In the genomic region with DNA sequence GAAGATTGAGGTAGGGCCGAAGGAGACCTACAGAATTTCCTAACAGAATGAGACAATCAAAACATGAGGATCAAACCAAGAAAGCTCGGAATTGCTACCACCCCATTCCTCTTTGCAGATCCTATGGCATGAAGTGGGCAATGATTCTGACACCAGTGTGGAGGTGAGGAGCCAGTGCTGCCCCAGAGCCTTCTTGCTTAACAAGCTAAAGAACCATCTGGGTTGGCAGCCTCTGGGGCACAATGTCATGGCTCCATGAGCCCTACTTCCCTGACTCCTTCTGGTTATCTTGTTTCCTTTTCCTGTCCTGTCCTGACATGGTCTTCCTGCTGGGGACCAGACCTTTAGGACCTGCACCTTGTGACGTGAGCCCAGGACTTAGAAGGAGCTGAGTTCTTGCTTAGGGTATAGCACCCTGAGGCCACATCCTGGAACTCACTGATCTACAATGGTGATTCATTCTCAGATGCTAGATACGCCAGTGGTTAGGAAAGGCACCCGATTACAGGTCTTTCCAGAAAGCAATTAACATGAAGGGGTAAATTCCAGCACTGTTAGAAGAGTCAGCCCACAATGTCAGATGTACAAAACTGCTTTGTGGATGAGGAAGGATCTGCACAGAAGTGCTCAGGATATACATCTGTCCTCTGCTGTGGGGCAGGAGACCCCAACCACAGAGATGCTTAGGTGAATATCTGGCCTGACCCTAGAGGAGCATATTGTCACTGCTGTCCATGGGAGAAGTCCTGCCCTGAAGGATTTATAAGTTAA, we compare ENCODE assay signal across 8 cellular contexts.
DNase-seq lines count a peak whose midpoint lies in the region; ATAC-seq, FAIRE-seq and TF ChIP-seq lines count a peak whose summit lies in the region.

No MANE protein-coding gene starts in this region.

- ATAC-seq in GM18505 (IDR thresholded peaks at IDR 0.05; ENCODE audit: unreplicated experiment) (no peak), HG03159 (IDR thresholded peaks at IDR 0.05; ENCODE audit: unreplicated experiment) (no peak), HG03139 (IDR thresholded peaks at IDR 0.05; ENCODE audit: unreplicated experiment) (no peak)

- H3K18ac ChIP-seq in H1 (ENCODE audit: extremely low read depth, low read length), result no peak overlapping the region

- no peak for TF ChIP-seq RAD21 in H1 (IDR thresholded peaks at IDR 0.05 in 1 of 2, conservative IDR thresholded peaks at IDR 0.05 in 1 of 2; ENCODE audit: low read depth in 2 of 2, low read length in 2 of 2)

- H3K4me1 ChIP-seq in H1 (replicated peaks in 1 of 4; ENCODE audit: control insufficient read depth in 3 of 4, insufficient read depth in 4 of 4, low read length in 3 of 4), result peaks cover 16 to 34% (median 26%) of the 10 kb centered on the region in 4 experiments

- H3K56ac ChIP-seq in H1 (replicated peaks; ENCODE audit: insufficient read length, low read depth, low read length), result no peak overlapping the region

- in situ Hi-C loops in Caki2 (cut with HindIII; ENCODE audit: low pct_unique_long_range_greater_than_20kb, low sequenced_read_pairs), result no loop called here

- H3K79me2 ChIP-seq in H1 (ENCODE audit: control insufficient read depth in 1 of 2, insufficient read depth in 2 of 2, low read length in 2 of 2), result no peaks in the 10 kb centered on the region

- no peak overlapping the region for H3K27ac ChIP-seq in H1 (ENCODE audit: low read depth, low read length)

- no peak for TF ChIP-seq POLR2A in H1 (IDR thresholded peaks at IDR 0.05; ENCODE audit: control extremely low read depth in 1 of 2, low read depth in 2 of 2, low read length in 2 of 2)
- no peak for TF ChIP-seq POLR2A in GM18505 (IDR thresholded peaks at IDR 0.05; ENCODE audit: borderline replicate concordance, extremely low read depth, insufficient read depth, insufficient read length)

- H3K4me3 Mint-ChIP-seq in T-helper 1 cell treated with Interleukin-12 subunit alpha and Interleukin-12 subunit beta and Interleukin-4 antibody, amounts not matched to agents 30 μg/mL and 1 μg/mL, for 36 hours, result peak overlapping the region; percentile 35

- CTCF ChIA-PET in H1 (lab: Charles Lee; ENCODE audit: partially characterized antibody), result interaction anchor here (1.2 kb wide), 2 partner anchors 9 to 308 kb away, joined by 3 to 4 read pairs; no protein-coding TSS in a partner anchor

- no peak overlapping the region for H2AK5ac ChIP-seq in H1 (ENCODE audit: low read depth, low read length)

- H3K27me3 ChIP-seq in H1 (replicated peaks in 1 of 4; ENCODE audit: control insufficient read depth in 3 of 4, extremely low read depth in 1 of 4, insufficient read depth in 3 of 4, low read length in 3 of 4), result no peaks in the 10 kb centered on the region

- H3K4ac ChIP-seq in H1 (replicated peaks; ENCODE audit: insufficient read length, low read depth, low read length), result no peak overlapping the region

- H2BK5ac ChIP-seq in H1 (ENCODE audit: low read depth, low read length), result no peak overlapping the region

- H3K9ac ChIP-seq in H1 (replicated peaks in 1 of 4; ENCODE audit: extremely low read depth in 1 of 4, low read depth in 3 of 4, low read length in 3 of 4), result no peak overlapping the region

- H3K36me3 ChIP-seq in H1 (ENCODE audit: control insufficient read depth in 2 of 4, insufficient read depth in 4 of 4, low read length in 3 of 4), result no peaks in the 10 kb centered on the region

- POLR2A ChIA-PET in H1 (lab: Charles Lee; ENCODE audit: partially characterized antibody), result no interaction called here

- no peak for TF ChIP-seq EP300 in H1 (IDR thresholded peaks at IDR 0.05; ENCODE audit: borderline replicate concordance in 1 of 2, low read depth in 2 of 2, low read length in 2 of 2)

- peaks cover 3% of the 10 kb centered on the region for H3K36me3 Mint-ChIP-seq in T-helper 1 cell treated with Interleukin-12 subunit alpha and Interleukin-12 subunit beta and Interleukin-4 antibody, amounts not matched to agents 30 μg/mL and 1 μg/mL, for 36 hours (ENCODE audit: low read depth)

- 91% methylated on average over 5 of the region's 5 CpGs; no CpG with 5 or more reads in 1 of the 2 experiments for WGBS in H1 (ENCODE audit: extremely low coverage in 1 of 2, insufficient coverage in 1 of 2, insufficient read length in 1 of 2, insufficient replicate concordance in 2 of 2, low coverage in 1 of 2, low lambda C conversion rate in 2 of 2, missing lambda C conversion rate in 1 of 2), 2 experiments

- H2BK120ac ChIP-seq in H1 (replicated peaks; ENCODE audit: low read depth, low read length), result no peak overlapping the region

- H3K23ac ChIP-seq in H1 (ENCODE audit: insufficient read length), result no peak overlapping the region

- peak overlapping the region; percentile 23; the same call in 1 of the 2 replicates for H2BK12ac ChIP-seq in H1 (ENCODE audit: low read depth, low read length)

- H3K27ac Mint-ChIP-seq in T-helper 1 cell treated with Interleukin-12 subunit alpha and Interleukin-12 subunit beta and Interleukin-4 antibody, amounts not matched to agents 30 μg/mL and 1 μg/mL, for 36 hours, result peak overlapping the region; percentile 91

- H4K5ac ChIP-seq in H1 (ENCODE audit: insufficient read length, low read depth, low read length), result no peak overlapping the region

- no peak overlapping the region for H4K8ac ChIP-seq in H1 (ENCODE audit: extremely low read depth, insufficient read depth, low read length)

- no peaks in the 10 kb centered on the region for H4K20me1 ChIP-seq in H1 (replicated peaks in 1 of 2; ENCODE audit: control insufficient read depth in 1 of 2, insufficient read depth in 2 of 2, low read length in 2 of 2)

- FAIRE-seq in H1 (lab: Jason Lieb, UNC), result no peak

- peaks cover 24% of the 10 kb centered on the region for H3K4me1 Mint-ChIP-seq in T-helper 1 cell treated with Interleukin-12 subunit alpha and Interleukin-12 subunit beta and Interleukin-4 antibody, amounts not matched to agents 30 μg/mL and 1 μg/mL, for 36 hours (ENCODE audit: low read depth)

- no peak overlapping the region for H2BK15ac ChIP-seq in H1 (ENCODE audit: low read length)

- TF ChIP-seq CTCF in H1 (IDR thresholded peaks at IDR 0.05; ENCODE audit: control extremely low read depth in 1 of 3, insufficient read depth in 1 of 3, low read depth in 1 of 3, low read length in 3 of 3), result no peak
- no peak for TF ChIP-seq CTCF in retinal pigment epithelial cell (conservative IDR thresholded peaks at IDR 0.05; ENCODE audit: low read depth, low read length)

- no peak overlapping the region for H3K4me2 ChIP-seq in H1 (ENCODE audit: insufficient read depth in 1 of 2, low read depth in 2 of 2, low read length in 2 of 2)

- H2AFZ ChIP-seq in H1 (ENCODE audit: low read length), result no peak overlapping the region

- H3K27me3 Mint-ChIP-seq in T-helper 1 cell treated with Interleukin-12 subunit alpha and Interleukin-12 subunit beta and Interleukin-4 antibody, amounts not matched to agents 30 μg/mL and 1 μg/mL, for 36 hours (ENCODE audit: low read depth), result no peaks in the 10 kb centered on the region

- H3K23me2 ChIP-seq in H1 (ENCODE audit: low read depth, low read length), result no peaks in the 10 kb centered on the region

- H3K79me1 ChIP-seq in H1 (ENCODE audit: low read depth, low read length), result no peaks in the 10 kb centered on the region

- DNase-seq in Caki2 (ENCODE audit: low read depth), result peak; percentile 42
- no peak for DNase-seq in H1 (ENCODE audit: low read depth in 1 of 2, low spot score in 2 of 2)
- DNase-seq in retinal pigment epithelial cell (ENCODE audit: low read depth), result peak; percentile 93
- no peak for DNase-seq in CD1c-positive myeloid dendritic cell (ENCODE audit: extremely low spot score)

- H2BK20ac ChIP-seq in H1 (ENCODE audit: low read length), result no peak overlapping the region

- no peaks in the 10 kb centered on the region for H3K9me3 Mint-ChIP-seq in T-helper 1 cell treated with Interleukin-12 subunit alpha and Interleukin-12 subunit beta and Interleukin-4 antibody, amounts not matched to agents 30 μg/mL and 1 μg/mL, for 36 hours

- H3K9me3 ChIP-seq in H1 (ENCODE audit: insufficient read depth in 2 of 2, low read depth in 1 of 2, low read length in 1 of 2), result no peaks in the 10 kb centered on the region

- H4K91ac ChIP-seq in H1 (replicated peaks; ENCODE audit: insufficient read length, low read length), result peak overlapping the region; percentile 76

- no peak overlapping the region for H3K14ac ChIP-seq in H1 (ENCODE audit: insufficient read length)

- H3K4me3 ChIP-seq in H1 (ENCODE audit: extremely low read depth in 1 of 4, insufficient read depth in 2 of 4, low read depth in 3 of 4, low read length in 4 of 4) (no peak overlapping the region), retinal pigment epithelial cell (ENCODE audit: low read length) (no peak overlapping the region)

TF ChIP-seq in H1, 55 proteins besides CTCF, POLR2A, EP300 and RAD21:
- TF ChIP-seq RNF2 (IDR thresholded peaks at IDR 0.05; ENCODE audit: borderline replicate concordance, low read depth, low read length, missing control alignments, poor library complexity, severe bottlenecking) (no peak), SP2 (IDR thresholded peaks at IDR 0.05; ENCODE audit: low read length) (no peak), SUZ12 (IDR thresholded peaks at IDR 0.05; ENCODE audit: low read length) (no peak), GABPA (IDR thresholded peaks at IDR 0.05; ENCODE audit: borderline replicate concordance, insufficient read depth, low read length) (no peak), KDM4A (IDR thresholded peaks at IDR 0.05; ENCODE audit: low read depth, low read length, severe bottlenecking) (no peak), POU5F1 (IDR thresholded peaks at IDR 0.05; ENCODE audit: low read depth, low read length) (no peak), HDAC6 (IDR thresholded peaks at IDR 0.05; ENCODE audit: low read depth, low read length) (no peak)

Comparison
In these comparisons a context has a peak if more than half of its experiments do, and no peak if none do; other contexts are left out.
1. DNase-seq: peak in Caki2 (single experiment) and retinal pigment epithelial cell (single experiment); none in H1 (0 of 2) and CD1c-positive myeloid dendritic cell (single experiment).